Comparison of ENCODE assay signal across 24 cellular contexts in genomic region chr15:43928152-43928551, GRCh38.
"Had no signal": no experiment of that assay in that cellular context is flagged by ENCODE, and none has a peak within 500 bp of the region (broad histone marks: within the 10 kb centered on the region; RNA-seq: fewer than 3 reads in every experiment).

No MANE protein-coding gene starts in this region.

- H3K9me3 ChIP-seq: breast epithelium, esophagus muscularis mucosa, heart left ventricle, right atrium auricular region, tibial nerve had no signal

- H3K4me1 ChIP-seq: breast epithelium had no signal

- H3K4me3 ChIP-seq: breast epithelium, esophagus muscularis mucosa, heart left ventricle, neural progenitor cell, right atrium auricular region, smooth muscle cell, tibial nerve had no signal

- ATAC-seq: activated CD4-positive, alpha-beta T cell treated with anti-CD3 and anti-CD28 coated beads for 36 hours; activated CD8-positive, alpha-beta memory T cell treated with anti-CD3 and anti-CD28 coated beads, Interleukin-2, amount 10 ng/mL, durations not matched to agents 7 days and 5 days; activated CD8-positive, alpha-beta T cell treated with anti-CD3 and anti-CD28 coated beads, Interleukin-2, amount 10 ng/mL, durations not matched to agents 7 days and 5 days; activated naive CD4-positive, alpha-beta T cell treated with anti-CD3 and anti-CD28 coated beads, Interleukin-2, amount 50 U/mL, for 72 hours; activated T-cell treated with anti-CD3 and anti-CD28 coated beads, Interleukin-2, amount 50 U/mL, for 72 hours; foreskin keratinocyte; heart left ventricle; naive thymus-derived CD4-positive, alpha-beta T cell had no signal

- H3K4me2 ChIP-seq: neural progenitor cell, smooth muscle cell had no signal

- H3K27ac ChIP-seq: breast epithelium, esophagus muscularis mucosa, foreskin keratinocyte, heart left ventricle, neural progenitor cell, right atrium auricular region, tibial nerve had no signal

- H3K27ac Mint-ChIP-seq: activated CD4-positive, alpha-beta T cell treated with anti-CD3 and anti-CD28 coated beads for 36 hours; activated CD8-positive, alpha-beta memory T cell treated with anti-CD3 and anti-CD28 coated beads, Interleukin-2, amount 10 ng/mL, durations not matched to agents 7 days and 5 days; activated CD8-positive, alpha-beta T cell treated with anti-CD3 and anti-CD28 coated beads, Interleukin-2, amount 10 ng/mL, durations not matched to agents 7 days and 5 days; activated naive CD4-positive, alpha-beta T cell treated with anti-CD3 and anti-CD28 coated beads, Interleukin-2, amount 50 U/mL, for 72 hours; activated T-cell treated with anti-CD3 and anti-CD28 coated beads, Interleukin-2, amount 50 U/mL, for 72 hours; dendritic cell treated with granulocyte-macrophage colony-stimulating factor and Interleukin-4, amounts not matched to agents 40 ng/mL and 50 ng/mL, for 4 days; naive thymus-derived CD4-positive, alpha-beta T cell; neural progenitor cell; T-helper 2 cell treated with Interferon-gamma antibody and Interleukin-4, amounts not matched to agents 5 μg/mL and 100 μg/mL, for 36 hours had no signal

- H3K4me3 Mint-ChIP-seq: activated CD4-positive, alpha-beta T cell treated with anti-CD3 and anti-CD28 coated beads for 36 hours; activated CD8-positive, alpha-beta memory T cell treated with anti-CD3 and anti-CD28 coated beads, Interleukin-2, amount 10 ng/mL, durations not matched to agents 7 days and 5 days; activated CD8-positive, alpha-beta T cell treated with anti-CD3 and anti-CD28 coated beads, Interleukin-2, amount 10 ng/mL, durations not matched to agents 7 days and 5 days; activated T-cell treated with anti-CD3 and anti-CD28 coated beads, Interleukin-2, amount 50 U/mL, for 72 hours; central memory CD8-positive, alpha-beta T cell; dendritic cell treated with granulocyte-macrophage colony-stimulating factor and Interleukin-4, amounts not matched to agents 40 ng/mL and 50 ng/mL, for 4 days; naive thymus-derived CD4-positive, alpha-beta T cell; neural progenitor cell; T-helper 2 cell treated with Interferon-gamma antibody and Interleukin-4, amounts not matched to agents 5 μg/mL and 100 μg/mL, for 36 hours had no signal

- H2AFZ ChIP-seq: neural progenitor cell had no signal

- H3K36me3 Mint-ChIP-seq: activated CD8-positive, alpha-beta memory T cell treated with anti-CD3 and anti-CD28 coated beads, Interleukin-2, amount 10 ng/mL, durations not matched to agents 7 days and 5 days; activated naive CD4-positive, alpha-beta T cell treated with anti-CD3 and anti-CD28 coated beads, Interleukin-2, amount 50 U/mL, for 72 hours; naive thymus-derived CD4-positive, alpha-beta T cell; neural progenitor cell had no signal

- H3K9me3 Mint-ChIP-seq: activated naive CD4-positive, alpha-beta T cell treated with anti-CD3 and anti-CD28 coated beads, Interleukin-2, amount 50 U/mL, for 72 hours; activated T-cell treated with anti-CD3 and anti-CD28 coated beads, Interleukin-2, amount 50 U/mL, for 72 hours; central memory CD8-positive, alpha-beta T cell; dendritic cell treated with granulocyte-macrophage colony-stimulating factor and Interleukin-4, amounts not matched to agents 40 ng/mL and 50 ng/mL, for 4 days; neural progenitor cell; T-helper 2 cell treated with Interferon-gamma antibody and Interleukin-4, amounts not matched to agents 5 μg/mL and 100 μg/mL, for 36 hours had no signal

- H3K4me1 Mint-ChIP-seq: activated CD4-positive, alpha-beta T cell treated with anti-CD3 and anti-CD28 coated beads for 36 hours; central memory CD8-positive, alpha-beta T cell; naive thymus-derived CD4-positive, alpha-beta T cell had no signal

- H3K36me3 ChIP-seq: breast epithelium, esophagus muscularis mucosa, heart left ventricle, neural progenitor cell, right atrium auricular region, tibial nerve had no signal

- H3K27me3 ChIP-seq: breast epithelium, foreskin keratinocyte, right atrium auricular region, tibial nerve had no signal

- DNase-seq: activated CD4-positive, alpha-beta T cell treated with anti-CD3 and anti-CD28 coated beads for 36 hours; activated CD4-positive, CD25-positive, alpha-beta regulatory T cell; activated CD8-positive, alpha-beta memory T cell treated with anti-CD3 and anti-CD28 coated beads, Interleukin-2, amount 10 ng/mL, durations not matched to agents 7 days and 5 days; activated CD8-positive, alpha-beta T cell treated with anti-CD3 and anti-CD28 coated beads, Interleukin-2, amount 10 ng/mL, durations not matched to agents 7 days and 5 days; activated naive CD4-positive, alpha-beta T cell; activated T-cell treated with anti-CD3 and anti-CD28 coated beads, Interleukin-2, amount 50 U/mL, for 72 hours; foreskin keratinocyte; heart left ventricle; hypothalamus; midbrain; naive thymus-derived CD4-positive, alpha-beta T cell; stimulated activated CD4-positive, alpha-beta T cell treated with anti-CD3 and anti-CD28 coated beads, Interleukin-15, amount 100 ng/mL, for 24 hours; stimulated activated CD4-positive, alpha-beta T cell treated with anti-CD3 and anti-CD28 coated beads, Interleukin-2, amount 100 ng/mL, for 24 hours; stimulated activated naive CD4-positive, alpha-beta T cell had no signal

- H3K9ac ChIP-seq: neural progenitor cell had no signal
